In genomic region chr17:29379084-29379811, GRCh38 we compare ENCODE assay signal across 11 cellular contexts. TPM values are rescaled to one million over a fixed set of nuclear protein-coding genes. Genes with fewer than 3 reads are reported as not detected.
A peak's percentile ranks its signal among the peaks of the same experiment; 100 is the strongest.
DNase-seq lines count a peak whose midpoint lies in the region; ATAC-seq and TF ChIP-seq lines count a peak whose summit lies in the region.
"Had no signal": no experiment of that assay in that cellular context is flagged by ENCODE, and none has a peak within 500 bp of the region (broad histone marks: within the 10 kb centered on the region; RNA-seq: fewer than 3 reads in every experiment).

No MANE protein-coding gene starts in this region.

- H3K36me3 ChIP-seq in A673 (ENCODE audit: insufficient read depth, low read length, poor library complexity, severe bottlenecking), result no peaks in the 10 kb centered on the region
- H3K36me3 ChIP-seq: BE2C had no signal

- peak overlapping the region; percentile 46 for H3K27ac ChIP-seq in A673 (ENCODE audit: low read depth, low read length, poor library complexity, severe bottlenecking)

- H3K4me1 ChIP-seq in A673 (ENCODE audit: insufficient read depth, low read length, poor library complexity, severe bottlenecking), result peaks cover 56% of the 10 kb centered on the region
- H3K4me1 ChIP-seq: BE2C had no signal

- DNase-seq in A673 (ENCODE audit: low spot score), result peak; percentile 72
- DNase-seq in LNCaP clone FGC (ENCODE audit: low read depth), result peak; percentile 81
- DNase-seq in MCF 10A (ENCODE audit: unreplicated experiment), result peak; percentile 68
- peak; percentile 52 to 73 for DNase-seq in lung microvascular endothelial cell (ENCODE audit: low read depth in 2 of 2)
- DNase-seq in H4 (ENCODE audit: low spot score), result no peak
- no peak for DNase-seq in activated CD4-positive, alpha-beta T cell treated with anti-CD3 and anti-CD28 coated beads for 48 hours
- DNase-seq: activated T-cell treated with anti-CD3 and anti-CD28 coated beads for 4 hours; BE2C; stimulated activated naive CD4-positive, alpha-beta T cell had no signal

- POLR2A ChIA-PET in A673 (lab: Charles Lee; ENCODE audit: low non-redundant PET), result no interaction called here
- POLR2A ChIA-PET in MCF 10A (lab: Yijun Ruan, JAX), result interaction anchor here (1.3 to 3.9 kb wide), 3 partner anchors 11 to 188 kb away, joined by 3 to 20 read pairs (median 5); partner anchors contain the start of genes ABHD15 and TAOK1

- intact Hi-C loops in A673 (cut with micrococcal nuclease; ENCODE audit: unreplicated experiment), result loop anchor here (5.0 kb wide), 1 partner anchor 93 kb away; no protein-coding TSS in a partner anchor
- intact Hi-C loops in MCF 10A (cut with micrococcal nuclease), result no loop called here

- no peaks in the 10 kb centered on the region for H3K27me3 ChIP-seq in A673 (replicated peaks; ENCODE audit: insufficient read depth, low read depth, low read length, poor library complexity)
- H3K27me3 ChIP-seq: BE2C had no signal

- CTCF ChIA-PET in A673 (lab: Charles Lee) (no interaction called here), MCF 10A (lab: Yijun Ruan, JAX) (interaction anchor here (0.6 to 1.4 kb wide), 5 partner anchors 8 to 388 kb away, joined by 3 to 4 read pairs (median 3); no protein-coding TSS in a partner anchor)

- H3K27ac Mint-ChIP-seq in MCF 10A (ENCODE audit: low read depth, unreplicated experiment), result peak overlapping the region; percentile 28

- ATAC-seq in GM19463 (IDR thresholded peaks at IDR 0.05; ENCODE audit: unreplicated experiment), result no peak
- no peak for ATAC-seq in GM21717 (IDR thresholded peaks at IDR 0.05; ENCODE audit: unreplicated experiment)

- H3K9me3 ChIP-seq in A673 (ENCODE audit: low read depth, low read length, poor library complexity, severe bottlenecking), result no peaks in the 10 kb centered on the region
- H3K9me3 ChIP-seq: BE2C had no signal

- H3K4me3 ChIP-seq in A673 (ENCODE audit: low read depth, low read length, poor library complexity, severe bottlenecking), result no peak overlapping the region
- peak overlapping the region; percentile 2; the same call in 1 of the 2 replicates for H3K4me3 ChIP-seq in LNCaP clone FGC (ENCODE audit: low read depth, low read length)

- no peaks in the 10 kb centered on the region for H3K9me3 Mint-ChIP-seq in MCF 10A (ENCODE audit: unreplicated experiment)

- peaks cover 25% of the 10 kb centered on the region for H3K4me1 Mint-ChIP-seq in MCF 10A (ENCODE audit: insufficient read depth, unreplicated experiment)

- no peak overlapping the region for H3K4me3 Mint-ChIP-seq in MCF 10A (ENCODE audit: unreplicated experiment)

- BruUV-seq in A673 (replicated peaks; lab: Mats Ljungman, UMichigan) (no TSS peak), MCF 10A (replicated peaks; lab: Mats Ljungman, UMichigan) (no TSS peak)

- no peaks in the 10 kb centered on the region for H3K27me3 Mint-ChIP-seq in MCF 10A (ENCODE audit: insufficient read depth, unreplicated experiment)

- TF ChIP-seq CTCF in A673 (conservative IDR thresholded peaks at IDR 0.05; ENCODE audit: low read depth, low read length), result no peak
- no peak for TF ChIP-seq CTCF in LNCaP clone FGC (IDR thresholded peaks at IDR 0.05; ENCODE audit: control insufficient read depth, extremely low read depth, insufficient read depth)
- TF ChIP-seq CTCF in MCF 10A (IDR thresholded peaks at IDR 0.05; ENCODE audit: unreplicated experiment), result no peak

- H3K36me3 Mint-ChIP-seq in MCF 10A (ENCODE audit: insufficient read depth, unreplicated experiment), result no peaks in the 10 kb centered on the region

RNA-seq across cellular contexts. Expression of gene TAOK1, which starts 10.9 kb away (rescaled TPM):
- total RNA-seq in A673 (2021), result 83.8 and 85.5 TPM in 2 replicates
- total RNA-seq in MCF 10A (2022), result 68.7 and 84.2 TPM in 2 replicates
- 31.8 and 41.1 TPM in 2 replicates for total RNA-seq in lung microvascular endothelial cell
- total RNA-seq in H4 (2014; rRNA removed; shearing (Covaris generic)), result 16.0 and 23.9 TPM in 2 replicates

Comparison
In these comparisons a context has a peak if more than half of its experiments do, and no peak if none do; other contexts are left out.
1. DNase-seq: peak in A673 (single experiment), LNCaP clone FGC (single experiment), MCF 10A (single experiment) and lung microvascular endothelial cell (2 of 2); none in H4 (single experiment) and activated CD4-positive, alpha-beta T cell treated with anti-CD3 and anti-CD28 coated beads for 48 hours (single experiment).